21 cellular contexts compared by ENCODE assay signal in the genomic region with DNA sequence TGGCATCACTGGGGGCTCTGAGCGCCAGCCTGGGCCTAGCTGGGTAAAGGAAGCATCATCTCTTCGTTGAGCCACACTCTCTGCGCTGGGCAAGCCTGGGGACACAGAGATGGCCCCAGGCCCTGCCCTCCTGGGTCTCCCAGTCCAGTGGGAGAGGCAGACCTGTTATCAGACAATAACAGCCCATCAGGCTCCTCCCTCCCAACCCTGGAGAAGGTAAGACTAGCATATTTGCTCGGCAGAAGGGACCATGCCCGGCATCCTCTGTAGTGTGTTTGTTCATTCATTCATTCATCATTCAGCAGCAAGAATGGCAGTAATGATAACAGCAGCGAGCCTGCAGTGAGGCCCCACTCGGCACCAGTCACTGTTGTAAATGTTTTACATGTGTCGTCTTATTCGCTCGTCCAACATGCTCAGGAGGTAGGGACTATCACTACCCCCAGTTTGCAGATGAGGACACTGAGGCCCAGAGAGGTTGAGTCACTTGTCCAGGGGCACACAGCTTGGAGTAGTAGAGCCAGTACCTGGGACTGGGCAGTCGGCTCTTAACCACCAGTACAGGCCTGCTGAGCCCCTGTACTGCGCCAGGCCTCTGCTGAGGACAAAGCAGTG. TPM values are rescaled to one million over a fixed set of nuclear protein-coding genes. Genes with fewer than 3 reads are reported as not detected.
DNase-seq lines count a peak whose midpoint lies in the region; ATAC-seq, FAIRE-seq and TF ChIP-seq lines count a peak whose summit lies in the region.
"Had no signal": no experiment of that assay in that cellular context is flagged by ENCODE, and none has a peak within 500 bp of the region (broad histone marks: within the 10 kb centered on the region; RNA-seq: fewer than 3 reads in every experiment).

No MANE protein-coding gene starts in this region.

- peaks cover 36% of the 10 kb centered on the region for H3K4me1 Mint-ChIP-seq in astrocyte (ENCODE audit: low read depth, unreplicated experiment)

- peak overlapping the region; percentile 12 for H3K4me3 Mint-ChIP-seq in astrocyte (ENCODE audit: unreplicated experiment)
- H3K4me3 Mint-ChIP-seq: H9 had no signal

- H3K27ac Mint-ChIP-seq in astrocyte (ENCODE audit: unreplicated experiment), result no peak overlapping the region

- H3K9ac ChIP-seq in astrocyte (ENCODE audit: low read length), result no peak overlapping the region

- no peak for ATAC-seq in HG03439 (IDR thresholded peaks at IDR 0.05; ENCODE audit: unreplicated experiment)
- ATAC-seq: PC-3, SK-N-SH treated with all-trans-retinoic acid at 6 μM for 48 hours had no signal

- no peak for FAIRE-seq in astrocyte (lab: Jason Lieb, UNC)
- FAIRE-seq: G401.6 had no signal

- H4K20me1 ChIP-seq in astrocyte (ENCODE audit: insufficient read depth, low read length) (peaks cover 83% of the 10 kb centered on the region), osteoblast (ENCODE audit: insufficient read depth, low read length) (peaks cover 45% of the 10 kb centered on the region)

- H3K27me3 ChIP-seq in astrocyte (ENCODE audit: insufficient read depth, low read length), result no peaks in the 10 kb centered on the region
- no peaks in the 10 kb centered on the region for H3K27me3 ChIP-seq in osteoblast (ENCODE audit: insufficient read depth, low read length)
- H3K27me3 ChIP-seq: BLaER1 treated with 17β-estradiol and CSF1 and Interleukin-3, amounts not matched to agents 10 nM and 100 nM had no signal

- no peaks in the 10 kb centered on the region for H3K9me3 ChIP-seq in HEK293 (ENCODE audit: control insufficient read depth, insufficient read depth, low read depth, low read length)
- H3K9me3 ChIP-seq in astrocyte (ENCODE audit: insufficient read depth, low read depth, low read length), result no peaks in the 10 kb centered on the region
- no peaks in the 10 kb centered on the region for H3K9me3 ChIP-seq in osteoblast (ENCODE audit: low read depth, low read length)
- H3K9me3 ChIP-seq: BLaER1 treated with 17β-estradiol and CSF1 and Interleukin-3, amounts not matched to agents 10 nM and 100 nM had no signal

- H3K4me3 ChIP-seq in HEK293 (ENCODE audit: low read depth, low read length) (no peak overlapping the region), astrocyte (ENCODE audit: insufficient read depth, low read depth, low read length) (no peak overlapping the region), osteoblast (ENCODE audit: insufficient read depth, low read length) (no peak overlapping the region)
- H3K4me3 ChIP-seq: BLaER1 treated with 17β-estradiol and CSF1 and Interleukin-3, amounts not matched to agents 10 nM and 100 nM had no signal

- H3K36me3 Mint-ChIP-seq in astrocyte (ENCODE audit: low read depth, unreplicated experiment), result peaks cover 10% of the 10 kb centered on the region

- H3K27ac ChIP-seq in 22Rv1, result peak overlapping the region; percentile 97
- no peak overlapping the region for H3K27ac ChIP-seq in HEK293 (ENCODE audit: extremely low read depth, low read depth, low read length)
- H3K27ac ChIP-seq in astrocyte (ENCODE audit: low read depth, low read length), result no peak overlapping the region
- H3K27ac ChIP-seq in osteoblast (ENCODE audit: low read depth, low read length), result no peak overlapping the region

- H3K4me1 ChIP-seq in HEK293 (ENCODE audit: control insufficient read depth, insufficient read depth, low read length) (peaks cover 23% of the 10 kb centered on the region), astrocyte (ENCODE audit: insufficient read depth, low read length) (peaks cover 17% of the 10 kb centered on the region), osteoblast (ENCODE audit: insufficient read depth, low read length) (peaks cover 41% of the 10 kb centered on the region)

- no peak overlapping the region for H3K4me2 ChIP-seq in astrocyte (ENCODE audit: low read length)
- no peak overlapping the region for H3K4me2 ChIP-seq in osteoblast (ENCODE audit: insufficient read depth, low read length)

- no peaks in the 10 kb centered on the region for H3K9me3 Mint-ChIP-seq in astrocyte (ENCODE audit: unreplicated experiment)
- H3K9me3 Mint-ChIP-seq: H9 had no signal

- H2AFZ ChIP-seq in astrocyte (ENCODE audit: low read depth, low read length) (no peak overlapping the region), osteoblast (ENCODE audit: low read length) (no peak overlapping the region)

- POLR2A ChIA-PET in HEK293 (lab: Yijun Ruan, JAX), result no interaction called here

- H3K36me3 ChIP-seq in HEK293 (ENCODE audit: control insufficient read depth in 2 of 2, insufficient read depth in 1 of 2, low read length in 2 of 2) (peaks cover 3 to 4% of the 10 kb centered on the region in 2 experiments; a peak in 2 of 3 replicates), astrocyte (ENCODE audit: insufficient read depth, low read length) (no peaks in the 10 kb centered on the region), osteoblast (ENCODE audit: insufficient read depth, low read length) (no peaks in the 10 kb centered on the region)

- TF ChIP-seq CTCF in 22Rv1 (IDR thresholded peaks at IDR 0.05) (no peak), HEK293 (tag by site-specific recombination; IDR thresholded peaks at IDR 0.05) (no peak), astrocyte (IDR thresholded peaks at IDR 0.05; ENCODE audit: insufficient read depth, low read depth, low read length) (no peak), osteoblast (IDR thresholded peaks at IDR 0.05; ENCODE audit: extremely low read depth, low read depth, low read length) (no peak)

- H3K27me3 Mint-ChIP-seq in astrocyte (ENCODE audit: low read depth, unreplicated experiment), result no peaks in the 10 kb centered on the region

- CTCF ChIA-PET in HEK293 (lab: Yijun Ruan, JAX), result interaction anchor here (0.6 to 1.0 kb wide), 3 partner anchors 36 to 140 kb away, joined by 3 to 4 read pairs (median 3); no protein-coding TSS in a partner anchor

- DNase-seq in astrocyte (ENCODE audit: low read depth) (no peak), osteoblast (ENCODE audit: insufficient read length, low spot score, missing footprints) (peak; percentile 35), iPS-NIHi7 (ENCODE audit: extremely low spot score) (no peak), iPS-NIHi11 (ENCODE audit: low spot score) (no peak)
- DNase-seq in stimulated activated naive CD4-positive, alpha-beta T cell treated with Interleukin-2 at 50 U/mL for 16 hours (lab: John Stamatoyannopoulos, UW), result no peak
- DNase-seq: H9, MV-4-11, NCI-H187, NCI-H2227 treated with DMSO at 0.1 percent for 48 hours, NCI-H524, PC-3, RPMI8226, SIG-M5 had no signal

- peaks cover 80% of the 10 kb centered on the region for H3K79me2 ChIP-seq in astrocyte (ENCODE audit: insufficient read depth, low read length)
- H3K79me2 ChIP-seq in osteoblast (ENCODE audit: insufficient read depth, low read length), result peaks cover 91% of the 10 kb centered on the region

TF ChIP-seq in HEK293, 187 proteins besides CTCF, POLR2A, EP300 and RAD21:
- TF ChIP-seq MEIS1 (CRISPR knock-in tag; IDR thresholded peaks at IDR 0.05; ENCODE audit: borderline replicate concordance) (no peak), ZNF768 (tag by site-specific recombination; IDR thresholded peaks at IDR 0.05) (peak; percentile 99), ZNF24 (tag by site-specific recombination; IDR thresholded peaks at IDR 0.05) (peak; percentile 92)
TF ChIP-seq in HEK293: peak in this region for 2.

RNA-seq across cellular contexts. Expression of gene PAK4, which starts 33.2 kb away (rescaled TPM):
- total RNA-seq in astrocyte (48.0 and 51.1 TPM in 2 replicates), osteoblast (6.8 and 9.4 TPM in 2 replicates)

RNA-seq across cellular contexts. Expression of gene NCCRP1, which starts 38.0 kb away (rescaled TPM):
- total RNA-seq in astrocyte (not detected in 2 replicates), osteoblast (not detected in 2 replicates)
- total RNA-seq: A673, LHCN-M2 had no signal

RNA-seq across cellular contexts. Expression of gene SYCN, which starts 45.3 kb away (rescaled TPM):
- not detected in 2 replicates for total RNA-seq in astrocyte
- total RNA-seq in osteoblast, result not detected in 2 replicates
- total RNA-seq: A673, H9, LHCN-M2, PC-3 had no signal
